In genomic region chr11:73272680-73273038, GRCh38 we compare ENCODE assay signal across 22 cellular contexts. TPM values are rescaled to one million over a fixed set of nuclear protein-coding genes. Genes with fewer than 3 reads are reported as not detected.
DNase-seq lines count a peak whose midpoint lies in the region; ATAC-seq, FAIRE-seq and TF ChIP-seq lines count a peak whose summit lies in the region.
"Had no signal": no experiment of that assay in that cellular context is flagged by ENCODE, and none has a peak within 500 bp of the region (broad histone marks: within the 10 kb centered on the region; RNA-seq: fewer than 3 reads in every experiment).

No MANE protein-coding gene starts in this region.

- H4K8ac ChIP-seq in H1 (ENCODE audit: extremely low read depth, insufficient read depth, low read length), result no peak overlapping the region

- TF ChIP-seq CTCF in BE2C (IDR thresholded peaks at IDR 0.05; ENCODE audit: low read depth, low read length) (no peak), KMS-11 (conservative IDR thresholded peaks at IDR 0.05; ENCODE audit: low read depth, low read length) (no peak), H1 (IDR thresholded peaks at IDR 0.05; ENCODE audit: control extremely low read depth in 1 of 3, insufficient read depth in 1 of 3, low read depth in 1 of 3, low read length in 3 of 3) (no peak), psoas muscle (IDR thresholded peaks at IDR 0.05) (no peak)

- H3K4me3 ChIP-seq in BE2C (ENCODE audit: low read depth, low read length) (peak overlapping the region; percentile 65), KMS-11 (IDR thresholded peaks at IDR 0.05; ENCODE audit: insufficient read depth, low read depth, low read length) (no peak overlapping the region), H1 (ENCODE audit: extremely low read depth in 1 of 4, insufficient read depth in 2 of 4, low read depth in 3 of 4, low read length in 4 of 4) (no peak overlapping the region), psoas muscle (peak overlapping the region; percentile 28), H7 (ENCODE audit: insufficient read depth, low read depth, low read length) (no peak overlapping the region)
- H3K4me3 ChIP-seq: GM23248, SK-N-MC had no signal

- peak overlapping the region; percentile 91; the same call in 1 of the 2 replicates for H3K4me2 ChIP-seq in KMS-11
- no peak overlapping the region for H3K4me2 ChIP-seq in H1 (ENCODE audit: insufficient read depth in 1 of 2, low read depth in 2 of 2, low read length in 2 of 2)

- no peaks in the 10 kb centered on the region for H3K4me1 Mint-ChIP-seq in T-helper 2 cell treated with Interferon-gamma antibody and Interleukin-4, amounts not matched to agents 5 μg/mL and 100 μg/mL, for 36 hours (ENCODE audit: low read depth)
- H3K4me1 Mint-ChIP-seq: CD4-positive, CD25-positive, alpha-beta regulatory T cell had no signal

- H4K91ac ChIP-seq in H1 (replicated peaks; ENCODE audit: insufficient read length, low read length), result no peak overlapping the region

- no peak overlapping the region for H3K56ac ChIP-seq in H1 (replicated peaks; ENCODE audit: insufficient read length, low read depth, low read length)

- no peak overlapping the region for H2BK5ac ChIP-seq in H1 (ENCODE audit: low read depth, low read length)

- WGBS in H1 (ENCODE audit: extremely low coverage in 1 of 2, insufficient coverage in 1 of 2, insufficient read length in 1 of 2, insufficient replicate concordance in 2 of 2, low coverage in 1 of 2, low lambda C conversion rate in 2 of 2, missing lambda C conversion rate in 1 of 2), 2 experiments, result 91% methylated on average over 7 of the region's 7 CpGs; no CpG with 5 or more reads in 1 of the 2 experiments
- 95 to 99% (median 98%) methylated on average over 7 of the region's 7 CpGs for WGBS in psoas muscle, 3 donors

- no peak overlapping the region for H3K14ac ChIP-seq in H1 (ENCODE audit: insufficient read length)

- no peak overlapping the region for H3K27ac Mint-ChIP-seq in T-helper 2 cell treated with Interferon-gamma antibody and Interleukin-4, amounts not matched to agents 5 μg/mL and 100 μg/mL, for 36 hours
- H3K27ac Mint-ChIP-seq: CD4-positive, CD25-positive, alpha-beta regulatory T cell; stimulated activated naive B cell treated with anti-CD40 and anti-IgM and Interleukin-4, amounts not matched to agents 10 μg/mL and 1 μg/mL and 100 μg/mL, for 72 hours had no signal

- H3K4me1 ChIP-seq in BE2C (peaks cover 38% of the 10 kb centered on the region), KMS-11 (ENCODE audit: low read depth, poor library complexity, severe bottlenecking) (peaks cover 54% of the 10 kb centered on the region), H1 (replicated peaks in 1 of 4; ENCODE audit: control insufficient read depth in 3 of 4, insufficient read depth in 4 of 4, low read length in 3 of 4) (peaks cover 0 to 15% (median 9%) of the 10 kb centered on the region in 4 experiments; a peak in 5 of 7 replicates), psoas muscle (peaks cover 9% of the 10 kb centered on the region)

- H3K9me3 Mint-ChIP-seq in T-helper 2 cell treated with Interferon-gamma antibody and Interleukin-4, amounts not matched to agents 5 μg/mL and 100 μg/mL, for 36 hours, result no peaks in the 10 kb centered on the region
- H3K9me3 Mint-ChIP-seq: CD4-positive, CD25-positive, alpha-beta regulatory T cell; IgD-negative memory B cell; neural crest cell; stimulated activated naive B cell treated with anti-CD40 and anti-IgM and Interleukin-4, amounts not matched to agents 10 μg/mL and 1 μg/mL and 100 μg/mL, for 72 hours had no signal

- H3K9ac ChIP-seq in KMS-11, result no peak overlapping the region
- H3K9ac ChIP-seq in H1 (replicated peaks in 1 of 4; ENCODE audit: extremely low read depth in 1 of 4, low read depth in 3 of 4, low read length in 3 of 4), result no peak overlapping the region
- H3K9ac ChIP-seq: GM23248 had no signal

- intact Hi-C loops in psoas muscle (cut with DNase I), result no loop called here

- no peak for TF ChIP-seq RAD21 in H1 (IDR thresholded peaks at IDR 0.05 in 1 of 2, conservative IDR thresholded peaks at IDR 0.05 in 1 of 2; ENCODE audit: low read depth in 2 of 2, low read length in 2 of 2)

- H2BK15ac ChIP-seq in H1 (ENCODE audit: low read length), result no peak overlapping the region

- H3K79me2 ChIP-seq in KMS-11 (ENCODE audit: insufficient read depth, low read depth) (no peaks in the 10 kb centered on the region), H1 (ENCODE audit: control insufficient read depth in 1 of 2, insufficient read depth in 2 of 2, low read length in 2 of 2) (no peaks in the 10 kb centered on the region)

- H3K18ac ChIP-seq in H1 (ENCODE audit: extremely low read depth, low read length), result no peak overlapping the region

- H3K36me3 ChIP-seq in BE2C, result peaks cover 29% of the 10 kb centered on the region
- H3K36me3 ChIP-seq in KMS-11 (ENCODE audit: insufficient read depth), result no peaks in the 10 kb centered on the region
- H3K36me3 ChIP-seq in H1 (ENCODE audit: control insufficient read depth in 2 of 4, insufficient read depth in 4 of 4, low read length in 3 of 4), result no peaks in the 10 kb centered on the region
- no peaks in the 10 kb centered on the region for H3K36me3 ChIP-seq in psoas muscle (ENCODE audit: insufficient read depth in 1 of 2, low read depth in 1 of 2)
- no peaks in the 10 kb centered on the region for H3K36me3 ChIP-seq in H7 (replicated peaks; ENCODE audit: control insufficient read depth, insufficient read depth, low read length)
- H3K36me3 ChIP-seq: left lung, WERI-Rb-1 had no signal

- CTCF ChIA-PET in H1 (lab: Charles Lee; ENCODE audit: partially characterized antibody), result interaction anchor here (0.6 to 16.5 kb wide), 15 partner anchors 9 to 103 kb away, joined by 3 to 173 read pairs (median 3); no protein-coding TSS in a partner anchor

- H2AK5ac ChIP-seq in H1 (ENCODE audit: low read depth, low read length), result no peak overlapping the region

- H3K27me3 ChIP-seq in BE2C (no peaks in the 10 kb centered on the region), KMS-11 (ENCODE audit: insufficient read depth, low read depth) (no peaks in the 10 kb centered on the region), H1 (replicated peaks in 1 of 4; ENCODE audit: control insufficient read depth in 3 of 4, extremely low read depth in 1 of 4, insufficient read depth in 3 of 4, low read length in 3 of 4) (no peaks in the 10 kb centered on the region; a peak in 2 of 7 replicates), psoas muscle (ENCODE audit: insufficient read depth in 3 of 3, low read length in 2 of 3) (no peaks in the 10 kb centered on the region), H7 (ENCODE audit: control insufficient read depth, insufficient read depth, low read length) (no peaks in the 10 kb centered on the region)
- H3K27me3 ChIP-seq: left lung had no signal

- no peak overlapping the region for H2BK120ac ChIP-seq in H1 (replicated peaks; ENCODE audit: low read depth, low read length)

- no peak overlapping the region for H3K4ac ChIP-seq in H1 (replicated peaks; ENCODE audit: insufficient read length, low read depth, low read length)

- H4K5ac ChIP-seq in H1 (ENCODE audit: insufficient read length, low read depth, low read length), result no peak overlapping the region

- POLR2A ChIA-PET in H1 (lab: Charles Lee; ENCODE audit: partially characterized antibody), result interaction anchor here (1.0 kb wide), 1 partner anchor 19 kb away, joined by 5 read pairs; no protein-coding TSS in a partner anchor

- FAIRE-seq in H1 (lab: Jason Lieb, UNC), result no peak

- 0 out of 2 replicates have a peak overlapping the region, but pooled peaks have one; percentile 30 for H2BK12ac ChIP-seq in H1 (ENCODE audit: low read depth, low read length)

- H3K79me1 ChIP-seq in H1 (ENCODE audit: low read depth, low read length), result 0 out of 2 replicates have a peak, but pooled peaks cover 3% of the 10 kb centered on the region

- H3K9me3 ChIP-seq in BE2C, result no peaks in the 10 kb centered on the region
- no peaks in the 10 kb centered on the region for H3K9me3 ChIP-seq in H1 (ENCODE audit: insufficient read depth in 2 of 2, low read depth in 1 of 2, low read length in 1 of 2)
- H3K9me3 ChIP-seq in psoas muscle, result no peaks in the 10 kb centered on the region
- H3K9me3 ChIP-seq: left lung had no signal

- no peaks in the 10 kb centered on the region for H3K23me2 ChIP-seq in H1 (ENCODE audit: low read depth, low read length)

- H3K36me3 Mint-ChIP-seq in T-helper 2 cell treated with Interferon-gamma antibody and Interleukin-4, amounts not matched to agents 5 μg/mL and 100 μg/mL, for 36 hours (ENCODE audit: low read depth), result no peaks in the 10 kb centered on the region
- H3K36me3 Mint-ChIP-seq: CD4-positive, CD25-positive, alpha-beta regulatory T cell; stimulated activated naive B cell treated with anti-CD40 and anti-IgM and Interleukin-4, amounts not matched to agents 10 μg/mL and 1 μg/mL and 100 μg/mL, for 72 hours had no signal

- H3K4me3 Mint-ChIP-seq in T-helper 2 cell treated with Interferon-gamma antibody and Interleukin-4, amounts not matched to agents 5 μg/mL and 100 μg/mL, for 36 hours, result no peak overlapping the region
- H3K4me3 Mint-ChIP-seq: CD4-positive, CD25-positive, alpha-beta regulatory T cell; IgD-negative memory B cell; neural crest cell; stimulated activated naive B cell treated with anti-CD40 and anti-IgM and Interleukin-4, amounts not matched to agents 10 μg/mL and 1 μg/mL and 100 μg/mL, for 72 hours had no signal

- no peak for TF ChIP-seq POLR2A in H1 (IDR thresholded peaks at IDR 0.05; ENCODE audit: control extremely low read depth in 1 of 2, low read depth in 2 of 2, low read length in 2 of 2)

- H3K27ac ChIP-seq in KMS-11, result peak overlapping the region; percentile 72; the same call in 1 of the 2 replicates
- no peak overlapping the region for H3K27ac ChIP-seq in H1 (ENCODE audit: low read depth, low read length)
- no peak overlapping the region for H3K27ac ChIP-seq in psoas muscle
- H3K27ac ChIP-seq: GM23248, SK-N-MC, WERI-Rb-1 had no signal

- no peak for DNase-seq in BE2C
- DNase-seq in H1 (ENCODE audit: low read depth in 1 of 2, low spot score in 2 of 2), result no peak
- no peak for DNase-seq in psoas muscle
- no peak for DNase-seq in H7
- no peak for DNase-seq in T-helper 2 cell treated with Interferon-gamma antibody and Interleukin-4, amounts not matched to agents 5 μg/mL and 100 μg/mL, for 36 hours (ENCODE audit: low spot score)
- no peak for DNase-seq in HT-29 (ENCODE audit: low spot score)
- DNase-seq in SW 1271 (lab: John Stamatoyannopoulos, UW), result no peak
- DNase-seq: CD4-positive, CD25-positive, alpha-beta regulatory T cell; NCI-H1417 treated with DMSO at 0.1 percent for 48 hours; NK-92 treated with Interleukin-12 subunit alpha and Interleukin-12 subunit beta, amount 100 ng/mL, for 24 hours; stimulated activated naive B cell treated with anti-CD40 and anti-IgM and Interleukin-4, amounts not matched to agents 10 μg/mL and 1 μg/mL and 100 μg/mL, for 72 hours; WERI-Rb-1 had no signal

- H4K20me1 ChIP-seq in KMS-11 (ENCODE audit: insufficient read depth) (no peaks in the 10 kb centered on the region), H1 (replicated peaks in 1 of 2; ENCODE audit: control insufficient read depth in 1 of 2, insufficient read depth in 2 of 2, low read length in 2 of 2) (peaks cover 0 to 1% of the 10 kb centered on the region in 2 experiments)

- TF ChIP-seq EP300 in H1 (IDR thresholded peaks at IDR 0.05; ENCODE audit: borderline replicate concordance in 1 of 2, low read depth in 2 of 2, low read length in 2 of 2), result no peak

- no peak for ATAC-seq in psoas muscle

- peaks cover 19% of the 10 kb centered on the region for H3K27me3 Mint-ChIP-seq in T-helper 2 cell treated with Interferon-gamma antibody and Interleukin-4, amounts not matched to agents 5 μg/mL and 100 μg/mL, for 36 hours (ENCODE audit: low read depth)
- H3K27me3 Mint-ChIP-seq: IgD-negative memory B cell had no signal

- H2BK20ac ChIP-seq in H1 (ENCODE audit: low read length), result 0 out of 2 replicates have a peak overlapping the region, but pooled peaks have one; percentile 3

- no peak overlapping the region for H3K23ac ChIP-seq in H1 (ENCODE audit: insufficient read length)

- H2AFZ ChIP-seq in KMS-11 (ENCODE audit: low read depth) (no peak overlapping the region), H1 (ENCODE audit: low read length) (no peak overlapping the region)
- H2AFZ ChIP-seq: GM23248 had no signal

RNA-seq across cellular contexts. Expression of gene P2RY6, which starts 0.5 kb away (rescaled TPM):
- 6.5 TPM for polyA plus RNA-seq in BE2C (2012; ENCODE audit: insufficient read depth, insufficient read length, low read depth)
- total RNA-seq in H1 (2021; fragmentation: NEBNext Ultra II Directional; extraction: Animal tissue kit (Norgen Biotek cat#: 25700)), result not detected in 2 replicates
- polyA plus RNA-seq in H1 (2011; rRNA removed) (0.15 and 0.20 TPM in 2 replicates), psoas muscle (1 to 10 TPM in 2 of 3 donors, under 1 TPM in 1; 0.59 to 1.6 (median 1.2) TPM)
- 0.26 TPM for polyA plus RNA-seq in H1 (2011; cell fraction: cytosol; rRNA removed)
- polyA plus RNA-seq in H1 (2011; cell fraction: nucleus; rRNA removed), result 0.13 TPM
- 0.09 to 0.11 TPM in 2 of 4 replicates, not detected in the others for polyA plus RNA-seq in H1 (2012, experiment 1 of 2)
- polyA plus RNA-seq in H1 (2012, experiment 2 of 2), result not detected
- polyA plus RNA-seq in H1 (2013, experiment 1 of 2), result 0.18 TPM
- 0.07 TPM for polyA plus RNA-seq in H1 (2013, experiment 2 of 2)
- 0.17 and 0.32 TPM in 2 replicates for polyA minus RNA-seq in H1 (2011; rRNA and poly(A)+ RNA removed)
- not detected for polyA minus RNA-seq in H1 (2011; cell fraction: cytosol; rRNA and poly(A)+ RNA removed)
- polyA minus RNA-seq in H1 (2011; cell fraction: nucleus; rRNA and poly(A)+ RNA removed), result not detected
- 1 to 10 TPM in 3 of 4 donors, under 1 TPM in 1; 0.96 to 2.5 (median 1.5) TPM for total RNA-seq in psoas muscle
- total RNA-seq in H7 (2014; rRNA removed; shearing (Covaris generic)), result 0.66 TPM in 1 of 2 replicates, not detected in the other
- not detected in 2 replicates for total RNA-seq in HT-29 (2014; rRNA removed; shearing (Covaris generic))
- total RNA-seq: CD4-positive, CD25-positive, alpha-beta regulatory T cell; MCF 10A; NCI-H460; neural crest cell; T-helper 2 cell treated with Interferon-gamma antibody and Interleukin-4, amounts not matched to agents 100 ng/mL and 5 ng/mL, for 36 hours had no signal
- polyA plus RNA-seq: AG04450; CD4-positive, CD25-positive, alpha-beta regulatory T cell; IgD-negative memory B cell had no signal

RNA-seq across cellular contexts. Expression of gene ARHGEF17, which starts 35.4 kb away (rescaled TPM):
- polyA plus RNA-seq in BE2C (2012; ENCODE audit: insufficient read depth, insufficient read length, low read depth), result 78.2 TPM
- 12.9 and 14.6 TPM in 2 replicates for total RNA-seq in H1 (2021; fragmentation: NEBNext Ultra II Directional; extraction: Animal tissue kit (Norgen Biotek cat#: 25700))
- polyA plus RNA-seq in H1 (2011; rRNA removed), result 11.3 and 23.4 TPM in 2 replicates
- polyA plus RNA-seq in H1 (2011; cell fraction: cytosol; rRNA removed), result 12.4 TPM
- polyA plus RNA-seq in H1 (2011; cell fraction: nucleus; rRNA removed), result 65.2 TPM
- 5.6 to 10.8 TPM (median 10.0 TPM) in 4 replicates for polyA plus RNA-seq in H1 (2012, experiment 1 of 2)
- 7.7 TPM for polyA plus RNA-seq in H1 (2012, experiment 2 of 2)
- polyA plus RNA-seq in H1 (2013, experiment 1 of 2), result 5.6 TPM
- polyA plus RNA-seq in H1 (2013, experiment 2 of 2), result 5.2 TPM
- 15.5 and 17.0 TPM in 2 replicates for polyA minus RNA-seq in H1 (2011; rRNA and poly(A)+ RNA removed)
- 26.9 TPM for polyA minus RNA-seq in H1 (2011; cell fraction: cytosol; rRNA and poly(A)+ RNA removed)
- 34.7 TPM for polyA minus RNA-seq in H1 (2011; cell fraction: nucleus; rRNA and poly(A)+ RNA removed)
- total RNA-seq in psoas muscle, result 10 to 100 TPM; 10.8 to 38.4 (median 15.5) TPM
- 1 to 10 TPM; 5.7 to 7.9 (median 6.9) TPM for polyA plus RNA-seq in psoas muscle
- total RNA-seq in H7 (2014; rRNA removed; shearing (Covaris generic)), result 3.3 and 6.6 TPM in 2 replicates
- total RNA-seq in HT-29 (2014; rRNA removed; shearing (Covaris generic)), result 31.9 and 33.1 TPM in 2 replicates
- polyA plus RNA-seq: CD4-positive, CD25-positive, alpha-beta regulatory T cell; IgD-negative memory B cell had no signal

RNA-seq across cellular contexts. Expression of gene P2RY2, which starts 54.6 kb away (rescaled TPM):
- polyA plus RNA-seq in BE2C (2012; ENCODE audit: insufficient read depth, insufficient read length, low read depth), result 0.28 TPM
- 1.0 and 1.2 TPM in 2 replicates for total RNA-seq in H1 (2021; fragmentation: NEBNext Ultra II Directional; extraction: Animal tissue kit (Norgen Biotek cat#: 25700))
- polyA plus RNA-seq in H1 (2011; rRNA removed) (1.5 and 2.6 TPM in 2 replicates), psoas muscle (10 to 100 TPM; 43.8 to 50.9 (median 44.9) TPM)
- polyA plus RNA-seq in H1 (2011; cell fraction: cytosol; rRNA removed), result 1.4 TPM
- polyA plus RNA-seq in H1 (2011; cell fraction: nucleus; rRNA removed), result 1.6 TPM
- 0.21 to 0.75 TPM (median 0.57 TPM) in 4 replicates for polyA plus RNA-seq in H1 (2012, experiment 1 of 2)
- 0.63 TPM for polyA plus RNA-seq in H1 (2012, experiment 2 of 2)
- polyA plus RNA-seq in H1 (2013, experiment 1 of 2), result 0.93 TPM
- polyA plus RNA-seq in H1 (2013, experiment 2 of 2), result 0.85 TPM
- 1.4 and 1.5 TPM in 2 replicates for polyA minus RNA-seq in H1 (2011; rRNA and poly(A)+ RNA removed)
- 0.66 TPM for polyA minus RNA-seq in H1 (2011; cell fraction: cytosol; rRNA and poly(A)+ RNA removed)
- 2.7 TPM for polyA minus RNA-seq in H1 (2011; cell fraction: nucleus; rRNA and poly(A)+ RNA removed)
- 10 to 100 TPM; 18.7 to 90.9 (median 43.8) TPM for total RNA-seq in psoas muscle
- 0.11 and 0.35 TPM in 2 replicates for total RNA-seq in H7 (2014; rRNA removed; shearing (Covaris generic))
- total RNA-seq in HT-29 (2014; rRNA removed; shearing (Covaris generic)), result 36.4 and 39.5 TPM in 2 replicates
- total RNA-seq: CD4-positive, CD25-positive, alpha-beta regulatory T cell; GM23248; NCI-H460 had no signal
- polyA plus RNA-seq: AG04450; CD4-positive, CD25-positive, alpha-beta regulatory T cell; GM23248 had no signal

Comparison
In these comparisons a context has a peak if more than half of its experiments do, and no peak if none do; other contexts are left out.
1. H3K4me3 ChIP-seq: peak in BE2C (single experiment) and psoas muscle (single experiment); none in KMS-11 (single experiment), H1 (0 of 4) and H7 (single experiment).